9 cellular contexts compared by ENCODE assay signal in genomic region chr19:54439174-54439851, GRCh38. TPM values are rescaled to one million over a fixed set of nuclear protein-coding genes. Genes with fewer than 3 reads are reported as not detected.
DNase-seq lines count a peak whose midpoint lies in the region; ATAC-seq and TF ChIP-seq lines count a peak whose summit lies in the region.
"Had no signal": no experiment of that assay in that cellular context is flagged by ENCODE, and none has a peak within 500 bp of the region (broad histone marks: within the 10 kb centered on the region; RNA-seq: fewer than 3 reads in every experiment).

No MANE protein-coding gene starts in this region.

- H3K9me3 ChIP-seq in lower lobe of right lung: no peaks in the 10 kb centered on the region
- H3K9me3 ChIP-seq: neutrophil had no signal

- peaks cover 9% of the 10 kb centered on the region for H3K4me1 ChIP-seq in lower lobe of right lung

- POLR2A ChIA-PET in MCF 10A (lab: Yijun Ruan, JAX): interaction anchor here (1.5 to 2.6 kb wide), 2 partner anchors 9 to 11 kb away, joined by 3 to 25 read pairs; partner anchors contain the start of gene LENG8

- CTCF ChIA-PET in MCF 10A (lab: Yijun Ruan, JAX): interaction anchor here (0.6 to 2.2 kb wide), 8 partner anchors 9 to 489 kb away, joined by 3 to 14 read pairs (median 3); partner anchors contain the start of genes CDC42EP5 and LENG8

- peaks cover 51% of the 10 kb centered on the region for H3K36me3 Mint-ChIP-seq in MCF 10A (ENCODE audit: insufficient read depth, unreplicated experiment)

- no peaks in the 10 kb centered on the region for H3K4me1 Mint-ChIP-seq in MCF 10A (ENCODE audit: insufficient read depth, unreplicated experiment)

- no peak overlapping the region for H3K27ac Mint-ChIP-seq in MCF 10A (ENCODE audit: low read depth, unreplicated experiment)

- peak in 1 of 2 donors; percentile 32 for ATAC-seq in lower lobe of right lung
- no peak for ATAC-seq in GM21717 (IDR thresholded peaks at IDR 0.05; ENCODE audit: unreplicated experiment)

- no peak overlapping the region for H3K4me3 ChIP-seq in GM12864 (ENCODE audit: low read depth, low read length)
- no peak overlapping the region for H3K4me3 ChIP-seq in lower lobe of right lung

- peaks cover 7% of the 10 kb centered on the region for H3K36me3 ChIP-seq in lower lobe of right lung

- no peak overlapping the region for H3K4me3 Mint-ChIP-seq in MCF 10A (ENCODE audit: unreplicated experiment)

- intact Hi-C loops in MCF 10A (cut with micrococcal nuclease): no loop called here
- intact Hi-C loops in lower lobe of right lung (cut with DNase I): no loop called here

- H3K27ac ChIP-seq in lower lobe of right lung: no peak overlapping the region
- H3K27ac ChIP-seq: neutrophil had no signal

- H3K27me3 ChIP-seq in lower lobe of right lung (ENCODE audit: low read depth): no peaks in the 10 kb centered on the region

- DNase-seq in GM12864 (ENCODE audit: low read depth) (no peak), NCI-H82 (lab: John Stamatoyannopoulos, UW) (peak; percentile 81), MCF 10A (ENCODE audit: unreplicated experiment) (peak; percentile 71), lower lobe of right lung (no peak), NCI-H2107 treated with DMSO at 0.1 percent for 48 hours (lab: John Stamatoyannopoulos, UW; ENCODE audit: unreplicated experiment) (no peak), hepatic stellate cell (ENCODE audit: low spot score) (no peak), NOMO-1 (lab: John Stamatoyannopoulos, UW; ENCODE audit: unreplicated experiment in 2 of 2) (no peak)

- no peaks in the 10 kb centered on the region for H3K9me3 Mint-ChIP-seq in MCF 10A (ENCODE audit: unreplicated experiment)

- TF ChIP-seq CTCF in GM12864 (IDR thresholded peaks at IDR 0.05; ENCODE audit: low read depth, low read length, missing control alignments) (peak; percentile 41), MCF 10A (IDR thresholded peaks at IDR 0.05; ENCODE audit: unreplicated experiment) (peak; percentile 17), lower lobe of right lung (IDR thresholded peaks at IDR 0.05) (peak; percentile 29)

- no TSS peak for BruUV-seq in MCF 10A (replicated peaks; lab: Mats Ljungman, UMichigan)

- no peaks in the 10 kb centered on the region for H3K27me3 Mint-ChIP-seq in MCF 10A (ENCODE audit: insufficient read depth, unreplicated experiment)

RNA-seq across cellular contexts. Expression of gene LENG8, which starts 9.7 kb away (rescaled TPM):
- total RNA-seq in MCF 10A (2022): 238 and 249 TPM in 2 replicates
- 183 TPM for total RNA-seq in lower lobe of right lung

RNA-seq across cellular contexts. Expression of gene TTYH1, which starts 24.0 kb away (rescaled TPM):
- total RNA-seq in MCF 10A (2022): not detected in 2 replicates
- total RNA-seq in lower lobe of right lung: not detected

RNA-seq across cellular contexts. Expression of gene LENG9, which starts 24.3 kb away (rescaled TPM):
- 6.9 and 9.3 TPM in 2 replicates for total RNA-seq in MCF 10A (2022)
- 7.3 TPM for total RNA-seq in lower lobe of right lung

RNA-seq across cellular contexts. Expression of gene CDC42EP5, which starts 33.8 kb away (rescaled TPM):
- total RNA-seq in MCF 10A (2022) (3.0 TPM in 2 replicates), lower lobe of right lung (25.5 TPM)

Comparison
In these comparisons a context has a peak if more than half of its experiments do, and no peak if none do; other contexts are left out.
1. DNase-seq: peak in NCI-H82 (single experiment) and MCF 10A (single experiment); none in GM12864 (single experiment), lower lobe of right lung (single experiment), NCI-H2107 treated with DMSO at 0.1 percent for 48 hours (single experiment), hepatic stellate cell (single experiment) and NOMO-1 (0 of 2).
2. Peak in every context shown above with its lines, with median percentiles within 50 percentile points of each other: CTCF ChIP-seq.